In the genomic region with DNA sequence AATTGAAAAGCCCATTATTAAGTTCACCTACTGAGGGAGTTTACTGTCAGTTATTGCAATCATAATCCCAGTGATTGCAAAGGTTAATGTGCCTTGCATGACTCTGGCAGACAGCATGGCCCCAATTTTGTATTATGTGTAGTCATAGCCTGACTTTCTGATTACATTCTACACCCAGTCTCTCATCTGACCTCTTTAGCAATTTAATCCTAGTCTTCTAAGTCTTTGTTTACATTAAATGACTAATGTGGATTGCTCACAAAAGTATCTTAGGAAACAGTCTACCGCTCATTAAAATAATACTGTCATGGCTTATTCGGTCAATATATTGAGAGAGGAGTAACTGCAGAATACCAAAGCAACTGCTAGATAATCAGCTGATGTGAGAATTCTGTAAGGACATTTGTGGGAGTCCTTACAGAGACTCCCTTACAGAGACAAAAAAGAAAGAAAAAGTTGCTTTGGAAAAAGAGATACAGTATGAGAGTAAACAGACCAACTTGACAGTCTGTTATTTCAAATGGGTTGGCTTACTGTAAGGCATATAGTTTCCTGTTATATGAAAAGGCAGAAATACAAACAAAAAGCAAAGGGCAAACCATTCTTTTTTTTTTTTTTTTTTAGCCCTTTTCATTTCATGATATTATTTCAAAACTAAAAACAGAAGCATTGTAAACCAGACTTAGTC, we compare ENCODE assay signal across 1 cellular context.
TF ChIP-seq lines count a peak whose summit lies in the region.

No MANE protein-coding gene starts in this region.

TF ChIP-seq in HEK293, 187 proteins besides CTCF, POLR2A, EP300 and RAD21 (continued from another document and continues in another):
- TF ChIP-seq, protein P1, sequence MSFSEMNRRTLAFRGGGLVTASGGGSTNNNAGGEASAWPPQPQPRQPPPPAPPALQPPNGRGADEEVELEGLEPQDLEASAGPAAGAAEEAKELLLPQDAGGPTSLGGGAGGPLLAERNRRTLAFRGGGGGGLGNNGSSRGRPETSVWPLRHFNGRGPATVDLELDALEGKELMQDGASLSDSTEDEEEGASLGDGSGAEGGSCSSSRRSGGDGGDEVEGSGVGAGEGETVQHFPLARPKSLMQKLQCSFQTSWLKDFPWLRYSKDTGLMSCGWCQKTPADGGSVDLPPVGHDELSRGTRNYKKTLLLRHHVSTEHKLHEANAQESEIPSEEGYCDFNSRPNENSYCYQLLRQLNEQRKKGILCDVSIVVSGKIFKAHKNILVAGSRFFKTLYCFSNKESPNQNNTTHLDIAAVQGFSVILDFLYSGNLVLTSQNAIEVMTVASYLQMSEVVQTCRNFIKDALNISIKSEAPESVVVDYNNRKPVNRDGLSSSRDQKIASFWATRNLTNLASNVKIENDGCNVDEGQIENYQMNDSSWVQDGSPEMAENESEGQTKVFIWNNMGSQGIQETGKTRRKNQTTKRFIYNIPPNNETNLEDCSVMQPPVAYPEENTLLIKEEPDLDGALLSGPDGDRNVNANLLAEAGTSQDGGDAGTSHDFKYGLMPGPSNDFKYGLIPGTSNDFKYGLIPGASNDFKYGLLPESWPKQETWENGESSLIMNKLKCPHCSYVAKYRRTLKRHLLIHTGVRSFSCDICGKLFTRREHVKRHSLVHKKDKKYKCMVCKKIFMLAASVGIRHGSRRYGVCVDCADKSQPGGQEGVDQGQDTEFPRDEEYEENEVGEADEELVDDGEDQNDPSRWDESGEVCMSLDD (tag by site-specific recombination; IDR thresholded peaks at IDR 0.05): no peak
- TF ChIP-seq ZIC2 (tag by site-specific recombination; IDR thresholded peaks at IDR 0.05) (no peak), ZNF416 (tag by site-specific recombination; IDR thresholded peaks at IDR 0.05) (no peak), ZNF175 (tag by site-specific recombination; IDR thresholded peaks at IDR 0.05) (no peak), ZNF19 (tag by site-specific recombination; IDR thresholded peaks at IDR 0.05; ENCODE audit: low read depth) (no peak), EGR2 (tag by site-specific recombination; IDR thresholded peaks at IDR 0.05; ENCODE audit: low read depth) (no peak), ZNF174 (tag by site-specific recombination; IDR thresholded peaks at IDR 0.05) (no peak), ZNF514 (tag by site-specific recombination; IDR thresholded peaks at IDR 0.05) (no peak), ZNF248 (tag by site-specific recombination; IDR thresholded peaks at IDR 0.05) (no peak), GLI4 (tag by site-specific recombination; IDR thresholded peaks at IDR 0.05) (no peak), ZNF777 (tag by site-specific recombination; IDR thresholded peaks at IDR 0.05; ENCODE audit: borderline replicate concordance) (no peak), OSR2 (tag by site-specific recombination; IDR thresholded peaks at IDR 0.05) (peak; percentile 82), ZSCAN23 (tag by site-specific recombination; IDR thresholded peaks at IDR 0.05) (no peak), ZNF37A (tag by site-specific recombination; IDR thresholded peaks at IDR 0.05) (no peak), ZNF791 (tag by site-specific recombination; IDR thresholded peaks at IDR 0.05) (no peak), YY2 (tag by site-specific recombination; IDR thresholded peaks at IDR 0.05) (no peak), ZNF23 (tag by site-specific recombination; IDR thresholded peaks at IDR 0.05; ENCODE audit: borderline replicate concordance) (no peak), ZNF133 (tag by site-specific recombination; IDR thresholded peaks at IDR 0.05) (no peak), ZNF544 (tag by site-specific recombination; IDR thresholded peaks at IDR 0.05) (no peak), ZSCAN30 (tag by site-specific recombination; IDR thresholded peaks at IDR 0.05) (no peak), ZNF274 (IDR thresholded peaks at IDR 0.05; ENCODE audit: low read length) (no peak), ZNF274 (tag by site-specific recombination; IDR thresholded peaks at IDR 0.05; ENCODE audit: borderline replicate concordance) (no peak), ZNF184 (tag by site-specific recombination; IDR thresholded peaks at IDR 0.05) (0 out of 2 replicates have a peak, but pooled peaks have one; percentile 30), ZNF701 (tag by site-specific recombination; IDR thresholded peaks at IDR 0.05) (no peak), ZNF112 (tag by site-specific recombination; IDR thresholded peaks at IDR 0.05) (no peak), ZNF629 (tag by site-specific recombination; IDR thresholded peaks at IDR 0.05) (peak; percentile 72), GLIS2 (tag by site-specific recombination; IDR thresholded peaks at IDR 0.05) (no peak), KLF10 (tag by site-specific recombination; IDR thresholded peaks at IDR 0.05) (no peak), ZNF624 (tag by site-specific recombination; IDR thresholded peaks at IDR 0.05) (no peak), ZNF768 (tag by site-specific recombination; IDR thresholded peaks at IDR 0.05) (no peak)
- TF ChIP-seq, protein P2, sequence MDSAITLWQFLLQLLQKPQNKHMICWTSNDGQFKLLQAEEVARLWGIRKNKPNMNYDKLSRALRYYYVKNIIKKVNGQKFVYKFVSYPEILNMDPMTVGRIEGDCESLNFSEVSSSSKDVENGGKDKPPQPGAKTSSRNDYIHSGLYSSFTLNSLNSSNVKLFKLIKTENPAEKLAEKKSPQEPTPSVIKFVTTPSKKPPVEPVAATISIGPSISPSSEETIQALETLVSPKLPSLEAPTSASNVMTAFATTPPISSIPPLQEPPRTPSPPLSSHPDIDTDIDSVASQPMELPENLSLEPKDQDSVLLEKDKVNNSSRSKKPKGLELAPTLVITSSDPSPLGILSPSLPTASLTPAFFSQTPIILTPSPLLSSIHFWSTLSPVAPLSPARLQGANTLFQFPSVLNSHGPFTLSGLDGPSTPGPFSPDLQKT (IDR thresholded peaks at IDR 0.05; ENCODE audit: borderline replicate concordance, low read depth, low read length): no peak
- TF ChIP-seq, protein P3, sequence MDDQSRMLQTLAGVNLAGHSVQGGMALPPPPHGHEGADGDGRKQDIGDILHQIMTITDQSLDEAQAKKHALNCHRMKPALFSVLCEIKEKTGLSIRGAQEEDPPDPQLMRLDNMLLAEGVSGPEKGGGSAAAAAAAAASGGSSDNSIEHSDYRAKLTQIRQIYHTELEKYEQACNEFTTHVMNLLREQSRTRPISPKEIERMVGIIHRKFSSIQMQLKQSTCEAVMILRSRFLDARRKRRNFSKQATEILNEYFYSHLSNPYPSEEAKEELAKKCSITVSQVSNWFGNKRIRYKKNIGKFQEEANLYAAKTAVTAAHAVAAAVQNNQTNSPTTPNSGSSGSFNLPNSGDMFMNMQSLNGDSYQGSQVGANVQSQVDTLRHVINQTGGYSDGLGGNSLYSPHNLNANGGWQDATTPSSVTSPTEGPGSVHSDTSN (CRISPR knock-in tag; IDR thresholded peaks at IDR 0.05): no peak
- TF ChIP-seq, protein P4, sequence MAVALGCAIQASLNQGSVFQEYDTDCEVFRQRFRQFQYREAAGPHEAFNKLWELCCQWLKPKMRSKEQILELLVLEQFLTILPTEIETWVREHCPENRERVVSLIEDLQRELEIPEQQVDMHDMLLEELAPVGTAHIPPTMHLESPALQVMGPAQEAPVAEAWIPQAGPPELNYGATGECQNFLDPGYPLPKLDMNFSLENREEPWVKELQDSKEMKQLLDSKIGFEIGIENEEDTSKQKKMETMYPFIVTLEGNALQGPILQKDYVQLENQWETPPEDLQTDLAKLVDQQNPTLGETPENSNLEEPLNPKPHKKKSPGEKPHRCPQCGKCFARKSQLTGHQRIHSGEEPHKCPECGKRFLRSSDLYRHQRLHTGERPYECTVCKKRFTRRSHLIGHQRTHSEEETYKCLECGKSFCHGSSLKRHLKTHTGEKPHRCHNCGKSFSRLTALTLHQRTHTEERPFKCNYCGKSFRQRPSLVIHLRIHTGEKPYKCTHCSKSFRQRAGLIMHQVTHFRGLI (tag by site-specific recombination; IDR thresholded peaks at IDR 0.05): no peak
- TF ChIP-seq, protein P5, sequence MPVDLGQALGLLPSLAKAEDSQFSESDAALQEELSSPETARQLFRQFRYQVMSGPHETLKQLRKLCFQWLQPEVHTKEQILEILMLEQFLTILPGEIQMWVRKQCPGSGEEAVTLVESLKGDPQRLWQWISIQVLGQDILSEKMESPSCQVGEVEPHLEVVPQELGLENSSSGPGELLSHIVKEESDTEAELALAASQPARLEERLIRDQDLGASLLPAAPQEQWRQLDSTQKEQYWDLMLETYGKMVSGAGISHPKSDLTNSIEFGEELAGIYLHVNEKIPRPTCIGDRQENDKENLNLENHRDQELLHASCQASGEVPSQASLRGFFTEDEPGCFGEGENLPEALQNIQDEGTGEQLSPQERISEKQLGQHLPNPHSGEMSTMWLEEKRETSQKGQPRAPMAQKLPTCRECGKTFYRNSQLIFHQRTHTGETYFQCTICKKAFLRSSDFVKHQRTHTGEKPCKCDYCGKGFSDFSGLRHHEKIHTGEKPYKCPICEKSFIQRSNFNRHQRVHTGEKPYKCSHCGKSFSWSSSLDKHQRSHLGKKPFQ (tag by site-specific recombination; IDR thresholded peaks at IDR 0.05): no peak
- TF ChIP-seq, protein P6, sequence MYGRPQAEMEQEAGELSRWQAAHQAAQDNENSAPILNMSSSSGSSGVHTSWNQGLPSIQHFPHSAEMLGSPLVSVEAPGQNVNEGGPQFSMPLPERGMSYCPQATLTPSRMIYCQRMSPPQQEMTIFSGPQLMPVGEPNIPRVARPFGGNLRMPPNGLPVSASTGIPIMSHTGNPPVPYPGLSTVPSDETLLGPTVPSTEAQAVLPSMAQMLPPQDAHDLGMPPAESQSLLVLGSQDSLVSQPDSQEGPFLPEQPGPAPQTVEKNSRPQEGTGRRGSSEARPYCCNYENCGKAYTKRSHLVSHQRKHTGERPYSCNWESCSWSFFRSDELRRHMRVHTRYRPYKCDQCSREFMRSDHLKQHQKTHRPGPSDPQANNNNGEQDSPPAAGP (tag by site-specific recombination; IDR thresholded peaks at IDR 0.05): no peak
- TF ChIP-seq, protein P7, sequence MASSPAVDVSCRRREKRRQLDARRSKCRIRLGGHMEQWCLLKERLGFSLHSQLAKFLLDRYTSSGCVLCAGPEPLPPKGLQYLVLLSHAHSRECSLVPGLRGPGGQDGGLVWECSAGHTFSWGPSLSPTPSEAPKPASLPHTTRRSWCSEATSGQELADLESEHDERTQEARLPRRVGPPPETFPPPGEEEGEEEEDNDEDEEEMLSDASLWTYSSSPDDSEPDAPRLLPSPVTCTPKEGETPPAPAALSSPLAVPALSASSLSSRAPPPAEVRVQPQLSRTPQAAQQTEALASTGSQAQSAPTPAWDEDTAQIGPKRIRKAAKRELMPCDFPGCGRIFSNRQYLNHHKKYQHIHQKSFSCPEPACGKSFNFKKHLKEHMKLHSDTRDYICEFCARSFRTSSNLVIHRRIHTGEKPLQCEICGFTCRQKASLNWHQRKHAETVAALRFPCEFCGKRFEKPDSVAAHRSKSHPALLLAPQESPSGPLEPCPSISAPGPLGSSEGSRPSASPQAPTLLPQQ (tag by site-specific recombination; IDR thresholded peaks at IDR 0.05): no peak
- TF ChIP-seq, protein P8, sequence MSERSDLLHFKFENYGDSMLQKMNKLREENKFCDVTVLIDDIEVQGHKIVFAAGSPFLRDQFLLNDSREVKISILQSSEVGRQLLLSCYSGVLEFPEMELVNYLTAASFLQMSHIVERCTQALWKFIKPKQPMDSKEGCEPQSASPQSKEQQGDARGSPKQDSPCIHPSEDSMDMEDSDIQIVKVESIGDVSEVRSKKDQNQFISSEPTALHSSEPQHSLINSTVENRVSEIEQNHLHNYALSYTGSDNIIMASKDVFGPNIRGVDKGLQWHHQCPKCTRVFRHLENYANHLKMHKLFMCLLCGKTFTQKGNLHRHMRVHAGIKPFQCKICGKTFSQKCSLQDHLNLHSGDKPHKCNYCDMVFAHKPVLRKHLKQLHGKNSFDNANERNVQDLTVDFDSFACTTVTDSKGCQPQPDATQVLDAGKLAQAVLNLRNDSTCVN (tag by site-specific recombination; optimal IDR thresholded peaks at IDR 0.05): no peak
- TF ChIP-seq, protein P9, sequence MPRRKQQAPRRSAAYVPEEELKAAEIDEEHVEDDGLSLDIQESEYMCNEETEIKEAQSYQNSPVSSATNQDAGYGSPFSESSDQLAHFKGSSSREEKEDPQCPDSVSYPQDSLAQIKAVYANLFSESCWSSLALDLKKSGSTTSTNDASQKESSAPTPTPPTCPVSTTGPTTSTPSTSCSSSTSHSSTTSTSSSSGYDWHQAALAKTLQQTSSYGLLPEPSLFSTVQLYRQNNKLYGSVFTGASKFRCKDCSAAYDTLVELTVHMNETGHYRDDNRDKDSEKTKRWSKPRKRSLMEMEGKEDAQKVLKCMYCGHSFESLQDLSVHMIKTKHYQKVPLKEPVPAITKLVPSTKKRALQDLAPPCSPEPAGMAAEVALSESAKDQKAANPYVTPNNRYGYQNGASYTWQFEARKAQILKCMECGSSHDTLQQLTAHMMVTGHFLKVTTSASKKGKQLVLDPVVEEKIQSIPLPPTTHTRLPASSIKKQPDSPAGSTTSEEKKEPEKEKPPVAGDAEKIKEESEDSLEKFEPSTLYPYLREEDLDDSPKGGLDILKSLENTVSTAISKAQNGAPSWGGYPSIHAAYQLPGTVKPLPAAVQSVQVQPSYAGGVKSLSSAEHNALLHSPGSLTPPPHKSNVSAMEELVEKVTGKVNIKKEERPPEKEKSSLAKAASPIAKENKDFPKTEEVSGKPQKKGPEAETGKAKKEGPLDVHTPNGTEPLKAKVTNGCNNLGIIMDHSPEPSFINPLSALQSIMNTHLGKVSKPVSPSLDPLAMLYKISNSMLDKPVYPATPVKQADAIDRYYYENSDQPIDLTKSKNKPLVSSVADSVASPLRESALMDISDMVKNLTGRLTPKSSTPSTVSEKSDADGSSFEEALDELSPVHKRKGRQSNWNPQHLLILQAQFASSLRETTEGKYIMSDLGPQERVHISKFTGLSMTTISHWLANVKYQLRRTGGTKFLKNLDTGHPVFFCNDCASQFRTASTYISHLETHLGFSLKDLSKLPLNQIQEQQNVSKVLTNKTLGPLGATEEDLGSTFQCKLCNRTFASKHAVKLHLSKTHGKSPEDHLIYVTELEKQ (tag by site-specific recombination; IDR thresholded peaks at IDR 0.05; ENCODE audit: borderline replicate concordance): peak; percentile 33; the same call in 1 of the 2 replicates
- TF ChIP-seq, protein P10, sequence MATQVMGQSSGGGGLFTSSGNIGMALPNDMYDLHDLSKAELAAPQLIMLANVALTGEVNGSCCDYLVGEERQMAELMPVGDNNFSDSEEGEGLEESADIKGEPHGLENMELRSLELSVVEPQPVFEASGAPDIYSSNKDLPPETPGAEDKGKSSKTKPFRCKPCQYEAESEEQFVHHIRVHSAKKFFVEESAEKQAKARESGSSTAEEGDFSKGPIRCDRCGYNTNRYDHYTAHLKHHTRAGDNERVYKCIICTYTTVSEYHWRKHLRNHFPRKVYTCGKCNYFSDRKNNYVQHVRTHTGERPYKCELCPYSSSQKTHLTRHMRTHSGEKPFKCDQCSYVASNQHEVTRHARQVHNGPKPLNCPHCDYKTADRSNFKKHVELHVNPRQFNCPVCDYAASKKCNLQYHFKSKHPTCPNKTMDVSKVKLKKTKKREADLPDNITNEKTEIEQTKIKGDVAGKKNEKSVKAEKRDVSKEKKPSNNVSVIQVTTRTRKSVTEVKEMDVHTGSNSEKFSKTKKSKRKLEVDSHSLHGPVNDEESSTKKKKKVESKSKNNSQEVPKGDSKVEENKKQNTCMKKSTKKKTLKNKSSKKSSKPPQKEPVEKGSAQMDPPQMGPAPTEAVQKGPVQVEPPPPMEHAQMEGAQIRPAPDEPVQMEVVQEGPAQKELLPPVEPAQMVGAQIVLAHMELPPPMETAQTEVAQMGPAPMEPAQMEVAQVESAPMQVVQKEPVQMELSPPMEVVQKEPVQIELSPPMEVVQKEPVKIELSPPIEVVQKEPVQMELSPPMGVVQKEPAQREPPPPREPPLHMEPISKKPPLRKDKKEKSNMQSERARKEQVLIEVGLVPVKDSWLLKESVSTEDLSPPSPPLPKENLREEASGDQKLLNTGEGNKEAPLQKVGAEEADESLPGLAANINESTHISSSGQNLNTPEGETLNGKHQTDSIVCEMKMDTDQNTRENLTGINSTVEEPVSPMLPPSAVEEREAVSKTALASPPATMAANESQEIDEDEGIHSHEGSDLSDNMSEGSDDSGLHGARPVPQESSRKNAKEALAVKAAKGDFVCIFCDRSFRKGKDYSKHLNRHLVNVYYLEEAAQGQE (tag by site-specific recombination; IDR thresholded peaks at IDR 0.05): no peak
